ENCODE assay signal across 9 cellular contexts in the genomic region with DNA sequence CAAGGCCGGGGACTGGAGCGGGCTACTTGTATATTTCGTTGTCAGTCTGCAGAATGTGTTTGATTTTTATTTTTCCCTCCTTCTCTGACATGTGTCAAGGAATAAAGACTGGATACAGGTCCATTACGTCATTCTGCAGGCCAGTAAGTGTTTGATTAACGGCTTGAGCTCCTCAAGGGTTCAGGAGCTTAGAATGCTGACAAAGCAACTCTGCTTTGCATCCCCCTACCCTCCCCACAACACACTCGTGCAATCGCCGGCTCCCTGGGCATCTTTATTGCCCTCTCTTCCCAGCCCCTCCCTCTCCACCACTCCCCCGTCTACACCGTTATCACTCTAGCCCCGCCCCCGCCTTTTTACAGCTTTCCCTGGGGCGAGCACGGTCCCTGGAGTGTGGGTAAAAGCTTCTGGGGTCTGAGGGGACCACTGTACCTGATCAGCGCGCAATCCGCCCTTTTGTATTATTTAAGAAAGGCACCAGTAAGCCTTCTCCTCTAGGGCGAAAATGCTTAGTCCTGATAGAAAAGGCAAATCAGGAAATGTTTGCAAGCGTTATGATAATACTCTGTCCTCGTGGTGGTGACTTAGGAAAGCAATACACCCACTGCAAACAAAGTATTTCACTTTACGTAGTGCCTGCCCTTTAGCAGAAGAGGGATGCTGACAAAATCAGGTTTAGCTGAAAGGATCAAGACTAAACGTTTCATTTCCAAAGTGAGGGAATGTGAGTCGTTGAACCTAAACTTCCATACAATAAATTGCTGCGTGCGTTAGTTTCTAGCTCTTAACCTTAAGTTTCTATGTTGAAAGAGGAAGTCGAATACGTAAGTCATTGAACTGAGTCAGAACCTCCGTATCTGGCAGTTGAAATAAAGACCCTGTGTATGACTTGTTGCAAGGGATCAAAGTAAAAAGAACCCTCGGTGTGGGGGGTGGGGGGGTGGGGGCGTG. TPM values are rescaled to one million over a fixed set of nuclear protein-coding genes. Genes with fewer than 3 reads are reported as not detected.
DNase-seq lines count a peak whose midpoint lies in the region; ATAC-seq and TF ChIP-seq lines count a peak whose summit lies in the region.
"Had no signal": no experiment of that assay in that cellular context is flagged by ENCODE, and none has a peak within 500 bp of the region (broad histone marks: within the 10 kb centered on the region; RNA-seq: fewer than 3 reads in every experiment).

No MANE protein-coding gene starts in this region.

- 5 to 12% methylated on average over 15 to 30 of the region's 30 CpGs for WGBS in endodermal cell (ENCODE audit: insufficient coverage in 1 of 2, insufficient read length in 1 of 2), 2 experiments
- WGBS in aorta, 2 donors = 1% methylated on average over 30 of the region's 30 CpGs

- H3K27ac ChIP-seq in BLaER1 treated with 17β-estradiol and CSF1 and Interleukin-3, amounts not matched to agents 10 nM and 100 nM = peak overlapping the region in 8 of 11 experiments; percentile 2 to 81 (median 58); a peak in 11 of 22 replicates
- no peak overlapping the region for H3K27ac ChIP-seq in endodermal cell (ENCODE audit: low read depth, low read length)
- H3K27ac ChIP-seq in mucosa of rectum (ENCODE audit: low read depth in 2 of 2, low read length in 2 of 2) = no peak overlapping the region
- no peak overlapping the region for H3K27ac ChIP-seq in aorta (ENCODE audit: low read depth in 1 of 2, low read length in 2 of 2)

- H3K4me3 ChIP-seq in BLaER1 treated with 17β-estradiol and CSF1 and Interleukin-3, amounts not matched to agents 10 nM and 100 nM = peak overlapping the region; percentile 55 to 73 (median 64)
- H3K4me3 ChIP-seq in H7 (ENCODE audit: insufficient read depth, low read depth, low read length) (peak overlapping the region; percentile 53), endodermal cell (ENCODE audit: low read length) (peak overlapping the region; percentile 72), mucosa of rectum (ENCODE audit: low read length in 2 of 2) (peak overlapping the region; percentile 50 to 62), aorta (ENCODE audit: low read length in 2 of 2) (peak overlapping the region; percentile 65 to 68)

- intact Hi-C loops in aorta (cut with DNase I) = loop anchor here (5.0 to 10.0 kb wide), 3 partner anchors 81 to 276 kb away; no protein-coding TSS in a partner anchor

- peaks cover 46 to 64% (median 51%) of the 10 kb centered on the region in 11 experiments for H3K27me3 ChIP-seq in BLaER1 treated with 17β-estradiol and CSF1 and Interleukin-3, amounts not matched to agents 10 nM and 100 nM
- H3K27me3 ChIP-seq in H7 (ENCODE audit: control insufficient read depth, insufficient read depth, low read length) = peaks cover 41% of the 10 kb centered on the region
- H3K27me3 ChIP-seq in endodermal cell (ENCODE audit: control insufficient read depth, insufficient read depth, low read length, poor library complexity, severe bottlenecking) = peaks cover 98% of the 10 kb centered on the region
- H3K27me3 ChIP-seq in mucosa of rectum (ENCODE audit: control insufficient read depth in 2 of 2, insufficient read depth in 2 of 2, low read length in 2 of 2) = peaks cover 29 to 45% of the 10 kb centered on the region in 2 donors
- H3K27me3 ChIP-seq in aorta (ENCODE audit: control insufficient read depth in 1 of 2, insufficient read depth in 2 of 2, low read length in 1 of 2) = no peaks in the 10 kb centered on the region

- H3K4me3 Mint-ChIP-seq in endodermal cell = peak overlapping the region; percentile 70

- H3K4me2 ChIP-seq in BLaER1 treated with 17β-estradiol and CSF1 and Interleukin-3, amounts not matched to agents 10 nM and 100 nM = peak overlapping the region; percentile 94 to 100 (median 97)

- no peak overlapping the region for H3K27ac Mint-ChIP-seq in endodermal cell

- peaks cover 27% of the 10 kb centered on the region for H3K4me1 Mint-ChIP-seq in endodermal cell

- H3K4me1 ChIP-seq in BLaER1 treated with 17β-estradiol and CSF1 and Interleukin-3, amounts not matched to agents 10 nM and 100 nM = peaks cover 13 to 28% (median 20%) of the 10 kb centered on the region in 10 experiments
- H3K4me1 ChIP-seq in endodermal cell (ENCODE audit: control insufficient read depth, insufficient read depth, low read length) = peaks cover 3% of the 10 kb centered on the region
- peaks cover 0 to 4% of the 10 kb centered on the region in 2 donors for H3K4me1 ChIP-seq in mucosa of rectum (ENCODE audit: control insufficient read depth in 2 of 2, insufficient read depth in 2 of 2, low read length in 2 of 2)
- peaks cover 1 to 9% of the 10 kb centered on the region in 2 donors for H3K4me1 ChIP-seq in aorta (ENCODE audit: control insufficient read depth in 1 of 2, insufficient read depth in 2 of 2, low read length in 2 of 2)

- in situ Hi-C loops in SK-MEL-5 (cut with HindIII; ENCODE audit: low pct_unique_long_range_greater_than_20kb, low sequenced_read_pairs) = no loop called here

- peak overlapping the region; percentile 32 to 85 (median 70); a peak in 19 of 22 replicates for H3K9ac ChIP-seq in BLaER1 treated with 17β-estradiol and CSF1 and Interleukin-3, amounts not matched to agents 10 nM and 100 nM
- H3K9ac ChIP-seq in endodermal cell (ENCODE audit: extremely low read depth, low read length, poor library complexity, severe bottlenecking) (no peak overlapping the region), mucosa of rectum (ENCODE audit: low read depth in 1 of 2, low read length in 2 of 2) (peak overlapping the region in 1 of 2 donors; percentile 36)

- H3K27me3 Mint-ChIP-seq in endodermal cell (ENCODE audit: insufficient read depth) = peaks cover 87% of the 10 kb centered on the region

- H3K36me3 Mint-ChIP-seq in endodermal cell (ENCODE audit: low read depth) = no peaks in the 10 kb centered on the region

- ATAC-seq in aorta (ENCODE audit: low FRiP score) = peak; percentile 40
- ATAC-seq in HG03460 (IDR thresholded peaks at IDR 0.05; ENCODE audit: unreplicated experiment) = no peak
- ATAC-seq: left colon had no signal

- no peaks in the 10 kb centered on the region for H3K9me3 ChIP-seq in BLaER1 treated with 17β-estradiol and CSF1 and Interleukin-3, amounts not matched to agents 10 nM and 100 nM (replicated peaks in 1 of 11)
- no peaks in the 10 kb centered on the region for H3K9me3 ChIP-seq in endodermal cell (ENCODE audit: control insufficient read depth, low read length)
- H3K9me3 ChIP-seq in mucosa of rectum (ENCODE audit: control insufficient read depth in 2 of 2, low read length in 2 of 2) = no peaks in the 10 kb centered on the region
- H3K9me3 ChIP-seq in aorta (ENCODE audit: control insufficient read depth, low read length) = no peaks in the 10 kb centered on the region

- no peaks in the 10 kb centered on the region for H3K36me3 ChIP-seq in BLaER1 treated with 17β-estradiol and CSF1 and Interleukin-3, amounts not matched to agents 10 nM and 100 nM
- H3K36me3 ChIP-seq in H7 (replicated peaks; ENCODE audit: control insufficient read depth, insufficient read depth, low read length) = no peaks in the 10 kb centered on the region
- no peaks in the 10 kb centered on the region for H3K36me3 ChIP-seq in endodermal cell (ENCODE audit: control insufficient read depth, insufficient read depth, low read length)
- no peaks in the 10 kb centered on the region for H3K36me3 ChIP-seq in mucosa of rectum (ENCODE audit: control insufficient read depth in 2 of 2, insufficient read depth in 2 of 2, low read length in 2 of 2)
- no peaks in the 10 kb centered on the region for H3K36me3 ChIP-seq in aorta (ENCODE audit: control insufficient read depth in 1 of 2, insufficient read depth in 2 of 2, low read length in 1 of 2)

- peaks cover 0 to 14% (median 0%) of the 10 kb centered on the region in 11 experiments; a peak in 6 of 22 replicates for H4K20me1 ChIP-seq in BLaER1 treated with 17β-estradiol and CSF1 and Interleukin-3, amounts not matched to agents 10 nM and 100 nM

- peak; percentile 56 for DNase-seq in H7
- peak; percentile 72 for DNase-seq in SK-MEL-5 (ENCODE audit: low read depth, low spot score)
- DNase-seq in endodermal cell = peak; percentile 73
- DNase-seq in aorta = peak; percentile 65 to 85
- DNase-seq in activated effector memory CD4-positive, alpha-beta T cell treated with anti-CD3 and anti-CD28 coated beads, Interleukin-2, amount 50 U/mL, for 16 hours = no peak

- H3K9me3 Mint-ChIP-seq in endodermal cell = no peaks in the 10 kb centered on the region

- TF ChIP-seq CTCF in endodermal cell (conservative IDR thresholded peaks at IDR 0.05) = no peak

RNA-seq across cellular contexts. Expression of a gene that starts 1.4 kb away (rescaled TPM):
- 1.8 and 7.7 TPM in 2 replicates for total RNA-seq in H7 (2014; rRNA removed; shearing (Covaris generic))
- total RNA-seq in SK-MEL-5 (2014; rRNA removed; shearing (Covaris generic)) = 13.4 and 19.4 TPM in 2 replicates
- 25.6 and 34.0 TPM in 2 replicates for polyA plus RNA-seq in SK-MEL-5 (2015; cell fraction: cytosol; rRNA removed)
- 52.0 and 62.3 TPM in 2 replicates for polyA plus RNA-seq in SK-MEL-5 (2015; cell fraction: nucleus; rRNA removed)
- total RNA-seq in endodermal cell (1 to 10 TPM in 1 of 2 donors, under 1 TPM in 1; 0.53 to 2.6 TPM), aorta (10 to 100 TPM; 27.1 to 57.1 TPM)
- 6.1 TPM for polyA plus RNA-seq in endodermal cell (2013, experiment 1 of 2)
- polyA plus RNA-seq in endodermal cell (2013, experiment 2 of 2) = 4.3 TPM
- polyA plus RNA-seq in aorta = 1 to 10 TPM; 2.6 to 8.6 TPM

Comparison
In these comparisons a context has a peak if more than half of its experiments do, and no peak if none do; other contexts are left out.
1. H3K27ac ChIP-seq: peak in BLaER1 treated with 17β-estradiol and CSF1 and Interleukin-3, amounts not matched to agents 10 nM and 100 nM (8 of 11); none in endodermal cell (single experiment), mucosa of rectum (0 of 2) and aorta (0 of 2).
2. Peak in every context shown above with its lines, with median percentiles within 50 percentile points of each other: H3K4me3 ChIP-seq.